Comparison of ENCODE assay signal across 13 cellular contexts in genomic region chr2:216349366-216349765, GRCh38. TPM values are rescaled to one million over a fixed set of nuclear protein-coding genes. Genes with fewer than 3 reads are reported as not detected.
DNase-seq lines count a peak whose midpoint lies in the region; ATAC-seq and TF ChIP-seq lines count a peak whose summit lies in the region.
"Had no signal": no experiment of that assay in that cellular context is flagged by ENCODE, and none has a peak within 500 bp of the region (broad histone marks: within the 10 kb centered on the region; RNA-seq: fewer than 3 reads in every experiment).

No MANE protein-coding gene starts in this region.

- H2AFZ ChIP-seq in GM23248: no peak overlapping the region

- in situ Hi-C loops in GM23248 (cut with MboI): no loop called here

- WGBS in GM23248 (ENCODE audit: low coverage in 1 of 2, low lambda C conversion rate in 2 of 2, missing lambda C conversion rate in 2 of 2), 2 experiments: 49 to 58% methylated on average over 3 of the region's 3 CpGs

- H3K4me2 ChIP-seq in GM23248 (ENCODE audit: unreplicated experiment): no peak overlapping the region

- no peak for ATAC-seq in T-helper 17 cell
- no peak for ATAC-seq in left lobe of liver

- H3K4me3 ChIP-seq in GM23248: no peak overlapping the region
- H3K4me3 ChIP-seq in tibial artery: no peak overlapping the region
- H3K4me3 ChIP-seq: transverse colon had no signal

- no peak for TF ChIP-seq CTCF in tibial artery (IDR thresholded peaks at IDR 0.05)

- H3K9me2 ChIP-seq in GM23248 (ENCODE audit: insufficient read depth): no peaks in the 10 kb centered on the region

- H3K36me3 ChIP-seq in GM23248 (ENCODE audit: low read depth) (no peaks in the 10 kb centered on the region), tibial artery (no peaks in the 10 kb centered on the region)
- H3K36me3 ChIP-seq: transverse colon had no signal

- DNase-seq in NCI-H187 treated with DMSO at 0.1 percent for 48 hours (lab: John Stamatoyannopoulos, UW): peak; percentile 32
- no peak for DNase-seq in NCI-H187 (lab: John Stamatoyannopoulos, UW)
- no peak for DNase-seq in GM23248
- DNase-seq in T-helper 17 cell: no peak
- DNase-seq in left lobe of liver (ENCODE audit: low spot score): peak; percentile 28
- no peak for DNase-seq in tibial artery
- DNase-seq in HK-2 (ENCODE audit: unreplicated experiment): no peak
- no peak for DNase-seq in GM19238 (ENCODE audit: insufficient read length, low spot score)
- DNase-seq: activated CD8-positive, alpha-beta memory T cell treated with anti-CD3 and anti-CD28 coated beads, Interleukin-2, amount 50 U/mL, for 4 hours; MM.1S; transverse colon had no signal

- H3K9me3 ChIP-seq in GM23248 (ENCODE audit: low read depth) (no peaks in the 10 kb centered on the region), T-helper 17 cell (ENCODE audit: control insufficient read depth, low read length, poor library complexity, severe bottlenecking) (no peaks in the 10 kb centered on the region), tibial artery (no peaks in the 10 kb centered on the region)
- H3K9me3 ChIP-seq: transverse colon had no signal

- H3K4me1 ChIP-seq in GM23248 (ENCODE audit: insufficient read depth): peaks cover 40% of the 10 kb centered on the region
- no peaks in the 10 kb centered on the region for H3K4me1 ChIP-seq in tibial artery
- H3K4me1 ChIP-seq: transverse colon had no signal

- peak overlapping the region; percentile 51 for H3K27ac Mint-ChIP-seq in T-helper 17 cell

- peaks cover 94% of the 10 kb centered on the region for H3K79me2 ChIP-seq in GM23248 (ENCODE audit: insufficient read depth)

- H3K9ac ChIP-seq in GM23248: peak overlapping the region; percentile 20; the same call in 1 of the 2 replicates

- peaks cover 29% of the 10 kb centered on the region for H3F3A ChIP-seq in GM23248 (ENCODE audit: insufficient read depth)

- peak overlapping the region; percentile 80 for H3K4me3 Mint-ChIP-seq in T-helper 17 cell

- intact Hi-C loops in tibial artery (cut with DNase I; ENCODE audit: low total_unique reads): no loop called here

- H3K27me3 ChIP-seq in GM23248 (replicated peaks; ENCODE audit: insufficient read depth) (no peaks in the 10 kb centered on the region), tibial artery (no peaks in the 10 kb centered on the region)
- H3K27me3 ChIP-seq: transverse colon had no signal

- H4K20me1 ChIP-seq in GM23248 (ENCODE audit: insufficient read depth): no peaks in the 10 kb centered on the region

- no peaks in the 10 kb centered on the region for H3K27me3 Mint-ChIP-seq in T-helper 17 cell

- H3K27ac ChIP-seq in GM23248 (peak overlapping the region; percentile 52), tibial artery (no peak overlapping the region)
- H3K27ac ChIP-seq: epithelial cell of prostate, transverse colon had no signal

- H3K36me3 Mint-ChIP-seq in T-helper 17 cell (ENCODE audit: low read depth): peaks cover 6% of the 10 kb centered on the region

- H3K4me1 Mint-ChIP-seq in T-helper 17 cell: peaks cover 54% of the 10 kb centered on the region

RNA-seq across cellular contexts. Expression of gene MARCHF4, which starts 22.9 kb away (rescaled TPM):
- 10.6 and 14.5 TPM in 2 replicates for total RNA-seq in GM23248 (2014; rRNA removed; shearing (Covaris generic))
- 7.0 and 7.8 TPM in 2 replicates for polyA plus RNA-seq in GM23248 (2016; fragmentation: Nextera tagmentation; extraction: Ambion mirVana)
- total RNA-seq in T-helper 17 cell (not detected), left lobe of liver (not detected)
- total RNA-seq: T-helper 1 cell treated with Interleukin-12 subunit alpha and Interleukin-12 subunit beta and Interleukin-4 antibody, amounts not matched to agents 30 ng/mL and 1 ng/mL, for 36 hours had no signal

Comparison
In these comparisons a context has a peak if more than half of its experiments do, and no peak if none do; other contexts are left out.
1. DNase-seq: peak in NCI-H187 treated with DMSO at 0.1 percent for 48 hours (single experiment) and left lobe of liver (single experiment); none in NCI-H187 (0 of 2), GM23248 (single experiment), T-helper 17 cell (0 of 3), tibial artery (0 of 2), HK-2 (single experiment) and GM19238 (single experiment).
2. RNA of gene MARCHF4, which starts 22.9 kb away (total RNA-seq): 10.6 to 14.5 TPM in GM23248; not detected in T-helper 17 cell and not detected in left lobe of liver (single experiment); every median in the first group is over 10 times any median in the second.